ENCODE assay signal across 2 cellular contexts in the genomic region with DNA sequence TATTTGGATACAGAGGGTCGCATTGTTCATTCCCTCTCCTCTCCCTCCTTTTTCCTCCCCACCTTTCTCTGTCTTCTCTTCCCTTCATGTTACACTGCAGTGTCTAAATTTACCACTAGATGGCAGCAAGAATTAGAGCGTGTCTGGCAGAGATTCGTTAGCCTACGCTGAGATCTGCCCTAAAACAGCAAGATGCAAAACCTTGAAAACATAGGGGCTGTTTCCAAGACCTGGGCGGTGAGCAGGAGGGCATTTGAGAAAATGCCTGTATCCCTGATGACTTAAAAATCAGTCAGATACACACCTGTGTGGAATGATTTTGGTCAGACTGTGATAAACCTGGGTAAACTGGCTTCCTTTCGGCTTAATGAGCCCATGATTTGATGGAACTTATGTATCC.
TF ChIP-seq lines count a peak whose summit lies in the region.

No MANE protein-coding gene starts in this region.

TF ChIP-seq in WTC11, 78 proteins besides CTCF, POLR2A, EP300 and RAD21 (continued from another document):
- TF ChIP-seq, protein P1, sequence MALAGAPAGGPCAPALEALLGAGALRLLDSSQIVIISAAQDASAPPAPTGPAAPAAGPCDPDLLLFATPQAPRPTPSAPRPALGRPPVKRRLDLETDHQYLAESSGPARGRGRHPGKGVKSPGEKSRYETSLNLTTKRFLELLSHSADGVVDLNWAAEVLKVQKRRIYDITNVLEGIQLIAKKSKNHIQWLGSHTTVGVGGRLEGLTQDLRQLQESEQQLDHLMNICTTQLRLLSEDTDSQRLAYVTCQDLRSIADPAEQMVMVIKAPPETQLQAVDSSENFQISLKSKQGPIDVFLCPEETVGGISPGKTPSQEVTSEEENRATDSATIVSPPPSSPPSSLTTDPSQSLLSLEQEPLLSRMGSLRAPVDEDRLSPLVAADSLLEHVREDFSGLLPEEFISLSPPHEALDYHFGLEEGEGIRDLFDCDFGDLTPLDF (CRISPR knock-in tag; IDR thresholded peaks at IDR 0.05): no peak
- no peak for TF ChIP-seq MYBL2 (CRISPR knock-in tag; IDR thresholded peaks at IDR 0.05)

TF ChIP-seq in H1, 55 proteins besides CTCF, POLR2A, EP300 and RAD21 (continued from another document):
- TF ChIP-seq, protein P2, sequence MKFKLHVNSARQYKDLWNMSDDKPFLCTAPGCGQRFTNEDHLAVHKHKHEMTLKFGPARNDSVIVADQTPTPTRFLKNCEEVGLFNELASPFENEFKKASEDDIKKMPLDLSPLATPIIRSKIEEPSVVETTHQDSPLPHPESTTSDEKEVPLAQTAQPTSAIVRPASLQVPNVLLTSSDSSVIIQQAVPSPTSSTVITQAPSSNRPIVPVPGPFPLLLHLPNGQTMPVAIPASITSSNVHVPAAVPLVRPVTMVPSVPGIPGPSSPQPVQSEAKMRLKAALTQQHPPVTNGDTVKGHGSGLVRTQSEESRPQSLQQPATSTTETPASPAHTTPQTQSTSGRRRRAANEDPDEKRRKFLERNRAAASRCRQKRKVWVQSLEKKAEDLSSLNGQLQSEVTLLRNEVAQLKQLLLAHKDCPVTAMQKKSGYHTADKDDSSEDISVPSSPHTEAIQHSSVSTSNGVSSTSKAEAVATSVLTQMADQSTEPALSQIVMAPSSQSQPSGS (IDR thresholded peaks at IDR 0.05; ENCODE audit: low read length): no peak
- TF ChIP-seq CREB1 (IDR thresholded peaks at IDR 0.05): 0 out of 2 replicates have a peak, but pooled peaks have one; percentile 11
